In the genomic region with DNA sequence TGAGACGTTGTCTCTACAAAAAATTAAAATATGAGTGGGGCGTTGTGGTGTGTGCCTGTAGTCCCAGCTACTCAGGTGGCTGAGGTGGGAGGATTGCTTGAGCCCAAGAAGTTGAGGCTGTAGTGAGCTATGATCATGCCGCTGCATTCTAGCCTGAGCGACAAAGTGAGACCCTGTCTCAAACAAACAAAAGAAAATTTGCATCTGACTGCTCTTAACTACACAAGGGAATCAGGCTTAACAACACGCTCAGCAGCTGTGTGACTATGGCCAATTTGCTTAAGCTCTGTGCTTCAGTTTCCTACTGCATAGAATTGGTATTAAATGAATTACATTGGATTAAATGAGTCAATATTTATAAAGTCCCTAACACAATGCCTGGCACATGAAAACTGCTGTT, we compare ENCODE assay signal across 23 cellular contexts. TPM values are rescaled to one million over a fixed set of nuclear protein-coding genes. Genes with fewer than 3 reads are reported as not detected.
"Had no signal": no experiment of that assay in that cellular context is flagged by ENCODE, and none has a peak within 500 bp of the region (broad histone marks: within the 10 kb centered on the region; RNA-seq: fewer than 3 reads in every experiment).

No MANE protein-coding gene starts in this region.

- H3K4me1 Mint-ChIP-seq: activated CD4-positive, alpha-beta T cell treated with anti-CD3 and anti-CD28 coated beads, Interleukin-2, amount 10 ng/mL, durations not matched to agents 24 days and 14 days; activated naive CD4-positive, alpha-beta T cell treated with anti-CD3 and anti-CD28 coated beads, Interleukin-2, amount 50 U/mL, for 24 hours had no signal

- DNase-seq: activated CD4-positive, alpha-beta memory T cell treated with anti-CD3 and anti-CD28 coated beads, Interleukin-2, amount 10 ng/mL, durations not matched to agents 7 days and 5 days; activated CD4-positive, alpha-beta T cell treated with anti-CD3 and anti-CD28 coated beads, Interleukin-2, amount 10 ng/mL, durations not matched to agents 24 days and 14 days; activated CD4-positive, CD25-positive, alpha-beta regulatory T cell; activated gamma-delta T cell; anterior cingulate cortex; body of pancreas; cortex of kidney; foreskin melanocyte; left ventricle myocardium superior; mammary epithelial cell; ovary; psoas muscle; stimulated activated CD4-positive, alpha-beta T cell treated with anti-CD3 and anti-CD28 coated beads, Interleukin-4, amount 100 ng/mL, for 24 hours; stimulated activated naive CD4-positive, alpha-beta T cell treated with Interleukin-2 at 50 U/mL for 16 hours; substantia nigra; tibial artery had no signal

- H3K4me3 ChIP-seq: body of pancreas, cardiac muscle cell, ovary, psoas muscle, right atrium auricular region, tibial artery had no signal

- H3K4me1 ChIP-seq: body of pancreas, psoas muscle, tibial artery had no signal

- ATAC-seq: body of pancreas; left ventricle myocardium superior; natural killer cell treated with Interleukin-12 subunit alpha and Interleukin-12 subunit beta and Interleukin-15 and Interleukin-18, amount 100 ng/mL, for 72 hours; psoas muscle had no signal

- H3K4me3 Mint-ChIP-seq: activated CD4-positive, alpha-beta memory T cell treated with anti-CD3 and anti-CD28 coated beads, Interleukin-2, amount 10 ng/mL, durations not matched to agents 7 days and 5 days; activated CD4-positive, alpha-beta T cell treated with anti-CD3 and anti-CD28 coated beads, Interleukin-2, amount 10 ng/mL, durations not matched to agents 24 days and 14 days; activated naive CD4-positive, alpha-beta T cell treated with anti-CD3 and anti-CD28 coated beads, Interleukin-2, amount 50 U/mL, for 24 hours; activated T-helper 1 cell treated with anti-CD3 and anti-CD28 coated beads, Interleukin-12 subunit alpha, Interleukin-12 subunit beta, Interleukin-2, Interleukin-4 antibody, amounts not matched to agents 30 ng/mL and 10 ng/mL and 1 ng/mL, durations not matched to agents 14 hours and 24 hours and 36 hours; natural killer cell treated with Interleukin-12 subunit alpha and Interleukin-12 subunit beta and Interleukin-15 and Interleukin-18, amount 100 ng/mL, for 72 hours; T-helper 1 cell treated with Interleukin-12 subunit alpha and Interleukin-12 subunit beta and Interleukin-4 antibody, amounts not matched to agents 30 μg/mL and 1 μg/mL, for 36 hours had no signal

- H3K9me3 ChIP-seq: body of pancreas, neutrophil, ovary, psoas muscle, right atrium auricular region, tibial artery had no signal

- H3K27ac Mint-ChIP-seq: activated CD4-positive, alpha-beta memory T cell treated with anti-CD3 and anti-CD28 coated beads, Interleukin-2, amount 10 ng/mL, durations not matched to agents 7 days and 5 days; activated CD4-positive, alpha-beta T cell treated with anti-CD3 and anti-CD28 coated beads, Interleukin-2, amount 10 ng/mL, durations not matched to agents 24 days and 14 days; activated naive CD4-positive, alpha-beta T cell treated with anti-CD3 and anti-CD28 coated beads, Interleukin-2, amount 50 U/mL, for 24 hours; activated T-helper 1 cell treated with anti-CD3 and anti-CD28 coated beads, Interleukin-12 subunit alpha, Interleukin-12 subunit beta, Interleukin-2, Interleukin-4 antibody, amounts not matched to agents 30 ng/mL and 10 ng/mL and 1 ng/mL, durations not matched to agents 14 hours and 24 hours and 36 hours; natural killer cell treated with Interleukin-12 subunit alpha and Interleukin-12 subunit beta and Interleukin-15 and Interleukin-18, amount 100 ng/mL, for 72 hours; T-helper 1 cell treated with Interleukin-12 subunit alpha and Interleukin-12 subunit beta and Interleukin-4 antibody, amounts not matched to agents 30 μg/mL and 1 μg/mL, for 36 hours had no signal

- H3K9me3 Mint-ChIP-seq: activated CD4-positive, alpha-beta memory T cell treated with anti-CD3 and anti-CD28 coated beads, Interleukin-2, amount 10 ng/mL, durations not matched to agents 7 days and 5 days; activated CD4-positive, alpha-beta T cell treated with anti-CD3 and anti-CD28 coated beads, Interleukin-2, amount 10 ng/mL, durations not matched to agents 24 days and 14 days; activated naive CD4-positive, alpha-beta T cell treated with anti-CD3 and anti-CD28 coated beads, Interleukin-2, amount 50 U/mL, for 24 hours; activated T-helper 1 cell treated with anti-CD3 and anti-CD28 coated beads, Interleukin-12 subunit alpha, Interleukin-12 subunit beta, Interleukin-2, Interleukin-4 antibody, amounts not matched to agents 30 ng/mL and 10 ng/mL and 1 ng/mL, durations not matched to agents 14 hours and 24 hours and 36 hours; natural killer cell treated with Interleukin-12 subunit alpha and Interleukin-12 subunit beta and Interleukin-15 and Interleukin-18, amount 100 ng/mL, for 72 hours; T-helper 1 cell treated with Interleukin-12 subunit alpha and Interleukin-12 subunit beta and Interleukin-4 antibody, amounts not matched to agents 30 μg/mL and 1 μg/mL, for 36 hours had no signal

- H3K27me3 ChIP-seq: body of pancreas, cardiac muscle cell, neutrophil, ovary, right atrium auricular region, tibial artery had no signal

- H3K36me3 ChIP-seq: ovary, right atrium auricular region had no signal

- H3K27ac ChIP-seq: body of pancreas, cardiac muscle cell, neutrophil, ovary, psoas muscle, right atrium auricular region, tibial artery had no signal

- H3K27me3 Mint-ChIP-seq: activated CD4-positive, alpha-beta memory T cell treated with anti-CD3 and anti-CD28 coated beads, Interleukin-2, amount 10 ng/mL, durations not matched to agents 7 days and 5 days; activated CD4-positive, alpha-beta T cell treated with anti-CD3 and anti-CD28 coated beads, Interleukin-2, amount 10 ng/mL, durations not matched to agents 24 days and 14 days; activated naive CD4-positive, alpha-beta T cell treated with anti-CD3 and anti-CD28 coated beads, Interleukin-2, amount 50 U/mL, for 24 hours; natural killer cell treated with Interleukin-12 subunit alpha and Interleukin-12 subunit beta and Interleukin-15 and Interleukin-18, amount 100 ng/mL, for 72 hours had no signal

RNA-seq across cellular contexts. Expression of gene GUCA1B, which starts 47.2 kb away (rescaled TPM):
- total RNA-seq: body of pancreas had no signal
- polyA plus RNA-seq: cardiac muscle cell had no signal
